25 cellular contexts compared by ENCODE assay signal in genomic region chr15:73637527-73637926, GRCh38. TPM values are rescaled to one million over a fixed set of nuclear protein-coding genes. Genes with fewer than 3 reads are reported as not detected.
DNase-seq lines count a peak whose midpoint lies in the region; ATAC-seq and TF ChIP-seq lines count a peak whose summit lies in the region.
"Had no signal": no experiment of that assay in that cellular context is flagged by ENCODE, and none has a peak within 500 bp of the region (broad histone marks: within the 10 kb centered on the region; RNA-seq: fewer than 3 reads in every experiment).

No MANE protein-coding gene starts in this region.

- no peak overlapping the region for H2AFZ ChIP-seq in PC-3 (ENCODE audit: low read length)

- ATAC-seq in PC-3 (no peak), omental fat pad (ENCODE audit: low FRiP score) (peak; percentile 9), GM19455 (IDR thresholded peaks at IDR 0.05; ENCODE audit: unreplicated experiment) (no peak)
- no peak for ATAC-seq in stimulated activated naive CD8-positive, alpha-beta T cell treated with anti-CD3 and anti-CD28 coated beads, Interleukin-15, amount 100 ng/mL, for 72 hours
- ATAC-seq: heart right ventricle had no signal

- no TSS peak for BruUV-seq in PC-3 (replicated peaks; lab: Mats Ljungman, UMichigan)

- H3K9me3 Mint-ChIP-seq in stimulated activated naive CD8-positive, alpha-beta T cell treated with anti-CD3 and anti-CD28 coated beads, Interleukin-15, amount 100 ng/mL, for 72 hours = peaks cover 0 to 5% of the 10 kb centered on the region in 2 donors

- peaks cover 19% of the 10 kb centered on the region for H3K4me1 Mint-ChIP-seq in stimulated activated naive CD8-positive, alpha-beta T cell treated with anti-CD3 and anti-CD28 coated beads, Interleukin-15, amount 100 ng/mL, for 72 hours

- no peaks in the 10 kb centered on the region for H3K9me2 ChIP-seq in PC-3 (replicated peaks; ENCODE audit: low read length)

- peaks cover 6% of the 10 kb centered on the region for H3F3A ChIP-seq in PC-3 (ENCODE audit: low read length, unreplicated experiment)

- no peak overlapping the region for H3K9ac ChIP-seq in PC-3 (ENCODE audit: low read length)
- H3K9ac ChIP-seq: KMS-11 had no signal

- H3K27ac Mint-ChIP-seq in stimulated activated naive CD8-positive, alpha-beta T cell treated with anti-CD3 and anti-CD28 coated beads, Interleukin-15, amount 100 ng/mL, for 72 hours = no peak overlapping the region
- H3K27ac Mint-ChIP-seq: B cell had no signal

- CTCF ChIA-PET in PC-3 (lab: Charles Lee) = interaction anchor here (0.5 to 1.8 kb wide), 3 partner anchors 9 to 76 kb away, joined by 10 to 26 read pairs (median 17); no protein-coding TSS in a partner anchor

- H4K20me1 ChIP-seq in PC-3 (ENCODE audit: low read length) = 0 out of 2 replicates have a peak, but pooled peaks cover under 1% of the 10 kb centered on the region

- intact Hi-C loops in PC-3 (cut with micrococcal nuclease) = loop anchor here (5.0 to 10.0 kb wide), 2 partner anchors 45 to 353 kb away; partner anchors contain the start of gene CD276

- POLR2A ChIA-PET in PC-3 (lab: Charles Lee; ENCODE audit: unreplicated experiment) = no interaction called here

- peaks cover 4% of the 10 kb centered on the region for H3K79me2 ChIP-seq in PC-3 (ENCODE audit: low read length)

- H3K4me3 ChIP-seq in PC-3 (ENCODE audit: low read length) = no peak overlapping the region
- H3K4me3 ChIP-seq in epithelial cell of proximal tubule (ENCODE audit: low read depth, low read length) = no peak overlapping the region
- H3K4me3 ChIP-seq: heart right ventricle, sigmoid colon, thoracic aorta had no signal

- no peaks in the 10 kb centered on the region for H3K36me3 ChIP-seq in PC-3 (ENCODE audit: low read depth, low read length)
- H3K36me3 ChIP-seq: heart right ventricle, sigmoid colon, thoracic aorta had no signal

- H3K27me3 Mint-ChIP-seq in stimulated activated naive CD8-positive, alpha-beta T cell treated with anti-CD3 and anti-CD28 coated beads, Interleukin-15, amount 100 ng/mL, for 72 hours = peaks cover 31% of the 10 kb centered on the region

- H3K27ac ChIP-seq in PC-3 (ENCODE audit: low read length) = 0 out of 2 replicates have a peak overlapping the region, but pooled peaks have one; percentile 11
- H3K27ac ChIP-seq: epithelial cell of prostate, heart right ventricle, HL-60, KMS-11, sigmoid colon, thoracic aorta had no signal

- peak; percentile 84 for DNase-seq in EH (ENCODE audit: low read depth)
- no peak for DNase-seq in PC-3
- peak; percentile 94 for DNase-seq in epithelial cell of proximal tubule (ENCODE audit: low read depth)
- no peak for DNase-seq in omental fat pad (ENCODE audit: low spot score)
- DNase-seq in stimulated activated naive CD8-positive, alpha-beta T cell treated with anti-CD3 and anti-CD28 coated beads, Interleukin-15, amount 100 ng/mL, for 72 hours = no peak
- DNase-seq in NCI-H2227 (lab: John Stamatoyannopoulos, UW; ENCODE audit: unreplicated experiment) = no peak
- DNase-seq in NCI-H1436 treated with DMSO at 0.1 percent for 48 hours (lab: John Stamatoyannopoulos, UW) = no peak
- DNase-seq: activated CD4-positive, alpha-beta T cell treated with anti-CD3 and anti-CD28 coated beads for 1 hour; activated effector memory CD4-positive, alpha-beta T cell treated with Interleukin-2 at 50 U/mL for 16 hours; anterior cingulate cortex; cortex of kidney; DMS 273 treated with DMSO at 0.1 percent for 48 hours; heart right ventricle; islet precursor cell; NCI-H1436; NCI-H446 treated with DMSO at 0.1 percent for 48 hours; SHP77 treated with DMSO at 0.1 percent for 48 hours; sigmoid colon; stimulated activated CD4-positive, alpha-beta T cell treated with anti-CD3 and anti-CD28 coated beads, Interleukin-2, amount 100 ng/mL, for 48 hours had no signal

- H3K4me1 ChIP-seq in PC-3 (ENCODE audit: insufficient read depth, low read length) = peaks cover 23% of the 10 kb centered on the region

- no peaks in the 10 kb centered on the region for H3K27me3 ChIP-seq in PC-3 (ENCODE audit: low read length)
- H3K27me3 ChIP-seq: sigmoid colon had no signal

- no peak overlapping the region for H3K4me2 ChIP-seq in PC-3 (ENCODE audit: low read length)
- H3K4me2 ChIP-seq: KMS-11 had no signal

- H3K9me3 ChIP-seq in PC-3 (ENCODE audit: low read length) = no peaks in the 10 kb centered on the region
- H3K9me3 ChIP-seq: sigmoid colon, thoracic aorta had no signal

- no peak overlapping the region for H3K4me3 Mint-ChIP-seq in stimulated activated naive CD8-positive, alpha-beta T cell treated with anti-CD3 and anti-CD28 coated beads, Interleukin-15, amount 100 ng/mL, for 72 hours
- H3K4me3 Mint-ChIP-seq: B cell had no signal

- TF ChIP-seq CTCF in PC-3 (conservative IDR thresholded peaks at IDR 0.05; ENCODE audit: low read depth, low read length) (no peak), epithelial cell of proximal tubule (conservative IDR thresholded peaks at IDR 0.05; ENCODE audit: low read depth, low read length) (no peak), omental fat pad (IDR thresholded peaks at IDR 0.05) (no peak)

RNA-seq across cellular contexts. Expression of gene NPTN, which starts 4.3 kb away (rescaled TPM):
- 115 and 164 TPM in 2 replicates for total RNA-seq in PC-3 (2014; rRNA removed)
- total RNA-seq in epithelial cell of proximal tubule = 90.8 and 100 TPM in 2 replicates
- 10 to 100 TPM; 66.6 to 94.3 (median 88.8) TPM for total RNA-seq in omental fat pad

RNA-seq across cellular contexts. Expression of gene CD276, which starts 46.7 kb away (rescaled TPM):
- total RNA-seq in PC-3 (2014; rRNA removed) (85.3 and 85.6 TPM in 2 replicates), epithelial cell of proximal tubule (151 and 189 TPM in 2 replicates), omental fat pad (100 to 1,000 TPM in 1 of 4 donors, 10 to 100 TPM in 3; 23.2 to 103 (median 39.3) TPM)
- total RNA-seq: B cell had no signal

Comparison
In these comparisons a context has a peak if more than half of its experiments do, and no peak if none do; other contexts are left out.
1. DNase-seq: peak in EH (single experiment) and epithelial cell of proximal tubule (single experiment); none in PC-3 (single experiment), omental fat pad (single experiment), stimulated activated naive CD8-positive, alpha-beta T cell treated with anti-CD3 and anti-CD28 coated beads, Interleukin-15, amount 100 ng/mL, for 72 hours (0 of 2), NCI-H2227 (single experiment) and NCI-H1436 treated with DMSO at 0.1 percent for 48 hours (single experiment).